Comparison of ENCODE assay signal across 1 cellular context in the genomic region with DNA sequence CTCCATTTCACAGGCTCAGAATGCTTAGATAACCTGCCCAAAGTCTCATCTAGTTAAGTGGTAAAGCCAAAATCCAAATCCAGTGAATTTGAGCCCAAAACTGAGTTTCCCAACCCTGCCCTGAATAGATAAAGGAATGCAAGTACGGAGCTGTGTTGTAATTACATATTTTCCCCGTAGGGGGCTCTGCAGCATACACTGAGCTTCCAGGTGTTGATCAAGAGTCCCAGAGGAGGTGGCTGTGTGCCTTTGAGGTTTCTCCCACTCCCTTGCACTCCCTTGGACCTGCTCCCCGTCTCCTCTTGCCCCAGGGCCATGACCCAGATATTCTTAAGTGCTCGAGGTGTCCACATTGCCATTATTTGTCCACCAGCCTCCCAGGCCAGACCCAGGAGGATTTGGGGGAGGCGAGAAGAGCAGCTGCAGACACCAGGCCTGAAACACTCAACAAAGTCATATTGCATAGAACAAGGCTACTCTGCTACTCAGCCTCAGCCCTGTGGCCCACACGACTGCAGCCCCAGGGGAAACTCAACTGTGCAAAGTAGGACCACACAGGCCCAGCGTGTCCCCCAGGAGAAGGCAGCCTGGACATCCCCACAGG.
A peak's percentile ranks its signal among the peaks of the same experiment; 100 is the strongest.
TF ChIP-seq lines count a peak whose summit lies in the region.

No MANE protein-coding gene starts in this region.

TF ChIP-seq in K562, 482 proteins besides CTCF, POLR2A, EP300 and RAD21:
- no peak for TF ChIP-seq RNF2 (IDR thresholded peaks at IDR 0.05)
- TF ChIP-seq SMC3 (conservative IDR thresholded peaks at IDR 0.05; ENCODE audit: insufficient read depth, low read depth, low read length) = 0 out of 2 replicates have a peak, but pooled peaks have one; percentile 11
- TF ChIP-seq CEBPG (CRISPR knock-in tag; IDR thresholded peaks at IDR 0.05) = no peak
- peak in 1 of 2 experiments; percentile 24; a peak in 1 of 4 replicates for TF ChIP-seq CEBPG (tag; conservative IDR thresholded peaks at IDR 0.05 in 1 of 2, IDR thresholded peaks at IDR 0.05 in 1 of 2)
- TF ChIP-seq TRIM28 (IDR thresholded peaks at IDR 0.05) = no peak
- TF ChIP-seq, protein P1, sequence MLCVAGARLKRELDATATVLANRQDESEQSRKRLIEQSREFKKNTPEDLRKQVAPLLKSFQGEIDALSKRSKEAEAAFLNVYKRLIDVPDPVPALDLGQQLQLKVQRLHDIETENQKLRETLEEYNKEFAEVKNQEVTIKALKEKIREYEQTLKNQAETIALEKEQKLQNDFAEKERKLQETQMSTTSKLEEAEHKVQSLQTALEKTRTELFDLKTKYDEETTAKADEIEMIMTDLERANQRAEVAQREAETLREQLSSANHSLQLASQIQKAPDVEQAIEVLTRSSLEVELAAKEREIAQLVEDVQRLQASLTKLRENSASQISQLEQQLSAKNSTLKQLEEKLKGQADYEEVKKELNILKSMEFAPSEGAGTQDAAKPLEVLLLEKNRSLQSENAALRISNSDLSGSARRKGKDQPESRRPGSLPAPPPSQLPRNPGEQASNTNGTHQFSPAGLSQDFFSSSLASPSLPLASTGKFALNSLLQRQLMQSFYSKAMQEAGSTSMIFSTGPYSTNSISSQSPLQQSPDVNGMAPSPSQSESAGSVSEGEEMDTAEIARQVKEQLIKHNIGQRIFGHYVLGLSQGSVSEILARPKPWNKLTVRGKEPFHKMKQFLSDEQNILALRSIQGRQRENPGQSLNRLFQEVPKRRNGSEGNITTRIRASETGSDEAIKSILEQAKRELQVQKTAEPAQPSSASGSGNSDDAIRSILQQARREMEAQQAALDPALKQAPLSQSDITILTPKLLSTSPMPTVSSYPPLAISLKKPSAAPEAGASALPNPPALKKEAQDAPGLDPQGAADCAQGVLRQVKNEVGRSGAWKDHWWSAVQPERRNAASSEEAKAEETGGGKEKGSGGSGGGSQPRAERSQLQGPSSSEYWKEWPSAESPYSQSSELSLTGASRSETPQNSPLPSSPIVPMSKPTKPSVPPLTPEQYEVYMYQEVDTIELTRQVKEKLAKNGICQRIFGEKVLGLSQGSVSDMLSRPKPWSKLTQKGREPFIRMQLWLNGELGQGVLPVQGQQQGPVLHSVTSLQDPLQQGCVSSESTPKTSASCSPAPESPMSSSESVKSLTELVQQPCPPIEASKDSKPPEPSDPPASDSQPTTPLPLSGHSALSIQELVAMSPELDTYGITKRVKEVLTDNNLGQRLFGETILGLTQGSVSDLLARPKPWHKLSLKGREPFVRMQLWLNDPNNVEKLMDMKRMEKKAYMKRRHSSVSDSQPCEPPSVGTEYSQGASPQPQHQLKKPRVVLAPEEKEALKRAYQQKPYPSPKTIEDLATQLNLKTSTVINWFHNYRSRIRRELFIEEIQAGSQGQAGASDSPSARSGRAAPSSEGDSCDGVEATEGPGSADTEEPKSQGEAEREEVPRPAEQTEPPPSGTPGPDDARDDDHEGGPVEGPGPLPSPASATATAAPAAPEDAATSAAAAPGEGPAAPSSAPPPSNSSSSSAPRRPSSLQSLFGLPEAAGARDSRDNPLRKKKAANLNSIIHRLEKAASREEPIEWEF (CRISPR knock-in tag; IDR thresholded peaks at IDR 0.05) = no peak
- TF ChIP-seq TARDBP (IDR thresholded peaks at IDR 0.05) = no peak
